In the genomic region with DNA sequence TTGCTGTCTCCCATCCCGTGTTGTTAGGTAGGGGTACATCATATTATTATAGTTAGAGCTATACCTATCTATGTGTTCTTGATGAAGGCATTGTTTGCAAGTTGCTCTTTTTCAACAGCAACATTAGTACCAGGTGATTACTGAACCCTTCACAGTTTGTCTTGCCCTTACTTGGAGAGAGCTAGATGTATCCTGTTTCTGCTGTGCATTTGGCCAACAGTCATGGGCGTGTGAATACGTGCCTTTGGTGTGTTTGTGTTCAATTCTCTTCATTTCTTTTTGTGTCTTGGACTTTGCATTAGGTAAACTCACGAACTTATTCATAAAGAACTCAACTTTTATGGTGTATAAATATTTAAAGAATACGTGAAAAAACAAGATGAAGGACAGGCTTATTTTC, we compare ENCODE assay signal across 15 cellular contexts. TPM values are rescaled to one million over a fixed set of nuclear protein-coding genes. Genes with fewer than 3 reads are reported as not detected.
DNase-seq lines count a peak whose midpoint lies in the region; ATAC-seq lines count a peak whose summit lies in the region.
"Had no signal": no experiment of that assay in that cellular context is flagged by ENCODE, and none has a peak within 500 bp of the region (broad histone marks: within the 10 kb centered on the region; RNA-seq: fewer than 3 reads in every experiment).

No MANE protein-coding gene starts in this region.

- H3K4me1 Mint-ChIP-seq in stimulated activated naive CD8-positive, alpha-beta T cell treated with anti-CD3 and anti-CD28 coated beads, Interleukin-15, Interleukin-2, amounts not matched to agents 100 ng/mL and 50 ng/mL, for 24 hours (ENCODE audit: low read depth): peaks cover 74% of the 10 kb centered on the region
- H3K4me1 Mint-ChIP-seq in activated naive CD8-positive, alpha-beta T cell (ENCODE audit: low read depth): peaks cover 39% of the 10 kb centered on the region
- H3K4me1 Mint-ChIP-seq in immature natural killer cell: peaks cover 41 to 42% of the 10 kb centered on the region in 2 donors

- no peak for DNase-seq in stimulated activated naive CD8-positive, alpha-beta T cell treated with anti-CD3 and anti-CD28 coated beads, Interleukin-15, Interleukin-2, amounts not matched to agents 100 U/mL and 50 U/mL, for 24 hours
- DNase-seq in immature natural killer cell (no peak), ACHN (no peak), NCI-H1105 (lab: John Stamatoyannopoulos, UW) (no peak)
- DNase-seq: activated naive CD4-positive, alpha-beta T cell; C1 segment of cervical spinal cord; GF-D8; hippocampal formation; NCI-H2107; uterus had no signal

- no peaks in the 10 kb centered on the region for H3K27me3 Mint-ChIP-seq in stimulated activated naive CD8-positive, alpha-beta T cell treated with anti-CD3 and anti-CD28 coated beads, Interleukin-15, Interleukin-2, amounts not matched to agents 100 ng/mL and 50 ng/mL, for 24 hours
- H3K27me3 Mint-ChIP-seq in activated naive CD8-positive, alpha-beta T cell: no peaks in the 10 kb centered on the region
- H3K27me3 Mint-ChIP-seq in immature natural killer cell (ENCODE audit: low read depth in 3 of 3): no peaks in the 10 kb centered on the region
- H3K27me3 Mint-ChIP-seq: progenitor cell of endocrine pancreas had no signal

- ATAC-seq in stimulated activated naive CD8-positive, alpha-beta T cell treated with anti-CD3 and anti-CD28 coated beads, Interleukin-15, Interleukin-2, amounts not matched to agents 100 U/mL and 50 U/mL, for 24 hours: no peak
- ATAC-seq in HG03108 (IDR thresholded peaks at IDR 0.05; ENCODE audit: unreplicated experiment) (no peak), HG02970 (IDR thresholded peaks at IDR 0.05; ENCODE audit: low FRiP score, unreplicated experiment) (no peak)

- H3K36me3 Mint-ChIP-seq in stimulated activated naive CD8-positive, alpha-beta T cell treated with anti-CD3 and anti-CD28 coated beads, Interleukin-15, Interleukin-2, amounts not matched to agents 100 ng/mL and 50 ng/mL, for 24 hours (ENCODE audit: low read depth): peaks cover 12% of the 10 kb centered on the region
- H3K36me3 Mint-ChIP-seq in activated naive CD8-positive, alpha-beta T cell: peaks cover 1% of the 10 kb centered on the region
- H3K36me3 Mint-ChIP-seq in immature natural killer cell: peaks cover 2 to 6% (median 2%) of the 10 kb centered on the region in 3 donors

- peak overlapping the region; percentile 83 for H3K27ac Mint-ChIP-seq in stimulated activated naive CD8-positive, alpha-beta T cell treated with anti-CD3 and anti-CD28 coated beads, Interleukin-15, Interleukin-2, amounts not matched to agents 100 ng/mL and 50 ng/mL, for 24 hours
- peak overlapping the region; percentile 87 for H3K27ac Mint-ChIP-seq in activated naive CD8-positive, alpha-beta T cell
- H3K27ac Mint-ChIP-seq in immature natural killer cell: peak overlapping the region; percentile 61 to 91 (median 79)
- H3K27ac Mint-ChIP-seq: progenitor cell of endocrine pancreas had no signal

- in situ Hi-C loops in ACHN (cut with HindIII; ENCODE audit: low pct_ligation_motif_present, low pct_unique_long_range_greater_than_20kb, low sequenced_read_pairs): no loop called here

- peak overlapping the region; percentile 38 for H3K4me3 Mint-ChIP-seq in stimulated activated naive CD8-positive, alpha-beta T cell treated with anti-CD3 and anti-CD28 coated beads, Interleukin-15, Interleukin-2, amounts not matched to agents 100 ng/mL and 50 ng/mL, for 24 hours
- peak overlapping the region; percentile 83 for H3K4me3 Mint-ChIP-seq in activated naive CD8-positive, alpha-beta T cell
- peak overlapping the region; percentile 55 to 86 (median 70) for H3K4me3 Mint-ChIP-seq in immature natural killer cell

- peaks cover 2% of the 10 kb centered on the region for H3K9me3 Mint-ChIP-seq in stimulated activated naive CD8-positive, alpha-beta T cell treated with anti-CD3 and anti-CD28 coated beads, Interleukin-15, Interleukin-2, amounts not matched to agents 100 ng/mL and 50 ng/mL, for 24 hours
- H3K9me3 Mint-ChIP-seq in activated naive CD8-positive, alpha-beta T cell (ENCODE audit: low read depth): no peaks in the 10 kb centered on the region
- no peaks in the 10 kb centered on the region for H3K9me3 Mint-ChIP-seq in immature natural killer cell

RNA-seq across cellular contexts. Expression of gene ARF6, which starts 14.3 kb away (rescaled TPM):
- 100 to 1,000 TPM; 163 to 242 (median 169) TPM for polyA plus RNA-seq in immature natural killer cell

RNA-seq across cellular contexts. Expression of gene NEMF, which starts 54.6 kb away (rescaled TPM):
- 10 to 100 TPM; 28.7 to 54.4 (median 33.4) TPM for polyA plus RNA-seq in immature natural killer cell
